ENCODE assay signal across 11 cellular contexts in the genomic region with DNA sequence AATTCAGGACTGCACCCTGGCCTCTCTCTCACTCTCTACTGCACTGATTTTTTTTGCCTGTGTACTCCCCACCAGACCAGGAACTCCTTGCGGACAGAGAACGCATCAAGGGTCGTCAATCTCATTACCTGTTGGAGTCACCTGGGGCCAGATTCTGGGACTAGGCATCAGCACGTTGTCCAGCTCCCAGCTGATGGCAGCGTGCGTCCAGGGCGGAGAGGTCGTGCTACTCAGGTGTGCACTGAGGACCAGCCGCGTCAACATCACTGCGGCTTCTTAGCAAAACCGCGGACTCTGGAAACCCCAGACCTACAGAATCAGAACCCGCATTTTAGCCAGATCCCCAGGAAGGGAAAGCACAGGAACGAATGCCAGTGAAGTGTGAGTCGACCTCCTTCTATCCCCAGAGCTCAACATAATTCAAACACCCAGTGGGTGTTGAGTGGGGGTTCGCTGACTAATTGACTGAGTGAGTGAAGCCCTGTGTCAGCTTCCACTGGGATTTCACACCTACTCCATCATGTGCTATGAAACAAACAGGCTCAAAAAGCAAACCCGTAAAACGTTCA. TPM values are rescaled to one million over a fixed set of nuclear protein-coding genes. Genes with fewer than 3 reads are reported as not detected.
DNase-seq lines count a peak whose midpoint lies in the region; TF ChIP-seq lines count a peak whose summit lies in the region.
"Had no signal": no experiment of that assay in that cellular context is flagged by ENCODE, and none has a peak within 500 bp of the region (broad histone marks: within the 10 kb centered on the region; RNA-seq: fewer than 3 reads in every experiment).

No MANE protein-coding gene starts in this region.

- peaks cover 28% of the 10 kb centered on the region for H3K4me1 ChIP-seq in ES-I3 (ENCODE audit: insufficient read depth, low read length)
- peaks cover 9% of the 10 kb centered on the region for H3K4me1 ChIP-seq in OCI-LY3 (ENCODE audit: low read length)
- H3K4me1 ChIP-seq in transverse colon = peaks cover 3 to 21% (median 16%) of the 10 kb centered on the region in 4 donors

- peak overlapping the region; percentile 87 for H3K4me2 ChIP-seq in OCI-LY3 (ENCODE audit: low read length)

- in situ Hi-C loops in transverse colon (cut with MboI; ENCODE audit: low pct_ligation_motif_present in 1 of 4, low pct_unique_long_range_greater_than_20kb in 1 of 4, low sequenced_read_pairs in 3 of 4) = no loop called here

- H3K4me3 ChIP-seq in OCI-LY3 (ENCODE audit: low read length) (peak overlapping the region; percentile 96), transverse colon (no peak overlapping the region)
- H3K4me3 ChIP-seq: mucosa of descending colon had no signal

- DNase-seq in epithelial cell of prostate (ENCODE audit: low read depth, low spot score) (no peak), retina (peak; percentile 48), cortex of kidney (lab: John Stamatoyannopoulos, UW) (no peak), NCI-H187 treated with DMSO at 0.1 percent for 48 hours (lab: John Stamatoyannopoulos, UW) (no peak), transverse colon (no peak), kidney glomerular epithelial cell (lab: John Stamatoyannopoulos, UW) (no peak)
- DNase-seq: esophagus squamous epithelium, NCI-H2107 had no signal

- no peaks in the 10 kb centered on the region for H4K20me1 ChIP-seq in OCI-LY3 (ENCODE audit: insufficient read depth, low read length)

- peak overlapping the region; percentile 87; the same call in 1 of the 2 replicates for H2AFZ ChIP-seq in OCI-LY3 (ENCODE audit: low read depth, low read length)

- intact Hi-C loops in transverse colon (cut with DNase I; ENCODE audit: low total_unique reads) = no loop called here

- no peak for TF ChIP-seq EP300 in transverse colon (IDR thresholded peaks at IDR 0.05; ENCODE audit: low read depth)

- 6 to 75% methylated on average over 2 to 19 of the region's 19 CpGs for WGBS in transverse colon (ENCODE audit: low coverage in 1 of 2), 2 donors

- TF ChIP-seq CTCF in OCI-LY3 (IDR thresholded peaks at IDR 0.05; ENCODE audit: low read depth, low read length) (no peak), transverse colon (IDR thresholded peaks at IDR 0.05) (no peak)

- H3K27me3 ChIP-seq in OCI-LY3 (ENCODE audit: low read depth, low read length) (peaks cover 40% of the 10 kb centered on the region), transverse colon (peaks cover 5% of the 10 kb centered on the region)

- no peaks in the 10 kb centered on the region for H3K79me2 ChIP-seq in OCI-LY3 (ENCODE audit: low read length)

- no peaks in the 10 kb centered on the region for H3K36me3 ChIP-seq in ES-I3 (ENCODE audit: insufficient read depth, low read length)
- H3K36me3 ChIP-seq in OCI-LY3 (replicated peaks; ENCODE audit: low read depth, low read length) = no peaks in the 10 kb centered on the region
- H3K36me3 ChIP-seq in transverse colon = no peaks in the 10 kb centered on the region
- H3K36me3 ChIP-seq: esophagus squamous epithelium had no signal

- no peak overlapping the region for H3K27ac ChIP-seq in OCI-LY3 (ENCODE audit: low read length)
- peak overlapping the region; percentile 73 for H3K27ac ChIP-seq in epithelial cell of prostate
- H3K27ac ChIP-seq in transverse colon = no peak overlapping the region

- H3K9ac ChIP-seq in ES-I3 (ENCODE audit: low read depth, low read length) (peak overlapping the region; percentile 69; the same call in 1 of the 2 replicates), OCI-LY3 (ENCODE audit: low read length) (peak overlapping the region; percentile 69; the same call in 1 of the 2 replicates)

- H3K9me3 ChIP-seq in ES-I3 (ENCODE audit: control insufficient read depth, insufficient read depth, low read length) (no peaks in the 10 kb centered on the region), OCI-LY3 (ENCODE audit: insufficient read depth, low read length) (peaks cover 5% of the 10 kb centered on the region; the same call in 1 of the 2 replicates), transverse colon (no peaks in the 10 kb centered on the region)
- H3K9me3 ChIP-seq: esophagus squamous epithelium, mucosa of descending colon had no signal

- TF ChIP-seq POLR2A in transverse colon (IDR thresholded peaks at IDR 0.05) = no peak

RNA-seq across cellular contexts. Expression of gene KCNJ5, which starts 13.2 kb away (rescaled TPM):
- 10 to 100 TPM in 2 of 4 donors, under 1 TPM in 2; 0.14 to 17.1 (median 7.4) TPM for total RNA-seq in transverse colon

RNA-seq across cellular contexts. Expression of gene KCNJ1, which starts 37.3 kb away (rescaled TPM):
- not detected for total RNA-seq in transverse colon
- total RNA-seq: mucosa of descending colon had no signal

RNA-seq across cellular contexts. Expression of gene TP53AIP1, which starts 38.3 kb away (rescaled TPM):
- under 1 TPM in 3 of 4 donors, not detected in 1; 0.20 to 0.48 (median 0.41) TPM for total RNA-seq in transverse colon
